In genomic region chr3:125061170-125061569, GRCh38 we compare ENCODE assay signal across 14 cellular contexts. TPM values are rescaled to one million over a fixed set of nuclear protein-coding genes. Genes with fewer than 3 reads are reported as not detected.
A peak's percentile ranks its signal among the peaks of the same experiment; 100 is the strongest.
DNase-seq lines count a peak whose midpoint lies in the region; ATAC-seq and TF ChIP-seq lines count a peak whose summit lies in the region.
"Had no signal": no experiment of that assay in that cellular context is flagged by ENCODE, and none has a peak within 500 bp of the region (broad histone marks: within the 10 kb centered on the region; RNA-seq: fewer than 3 reads in every experiment).

No MANE protein-coding gene starts in this region.

- ATAC-seq in RWPE2 (ENCODE audit: low read depth) (no peak), Right ventricle myocardium superior (ENCODE audit: poor library complexity) (peak; percentile 82)
- ATAC-seq: activated naive CD4-positive, alpha-beta T cell treated with anti-CD3 and anti-CD28 coated beads, Interleukin-2, amount 50 U/mL, for 72 hours had no signal

- no peak overlapping the region for H3K4me2 ChIP-seq in parathyroid adenoma (ENCODE audit: low read length)

- peak overlapping the region; percentile 73 for H3K27ac ChIP-seq in AG04450 (ENCODE audit: low read depth, low read length)
- peak overlapping the region; percentile 90 for H3K27ac ChIP-seq in RWPE2 (ENCODE audit: poor library complexity, severe bottlenecking)
- H3K27ac ChIP-seq in parathyroid adenoma = peak overlapping the region; percentile 47
- H3K27ac ChIP-seq in A673 (ENCODE audit: low read depth, low read length, poor library complexity, severe bottlenecking) = no peak overlapping the region
- H3K27ac ChIP-seq in SJCRH30 = no peak overlapping the region

- H3K4me3 ChIP-seq in AG04450 (ENCODE audit: low read depth, low read length) (0 out of 2 replicates have a peak overlapping the region, but pooled peaks have one; percentile 7), RWPE2 (ENCODE audit: severe bottlenecking) (no peak overlapping the region), parathyroid adenoma (ENCODE audit: low read depth, low read length) (no peak overlapping the region), A673 (ENCODE audit: low read depth, low read length, poor library complexity, severe bottlenecking) (no peak overlapping the region), SJCRH30 (no peak overlapping the region)

- CTCF ChIA-PET in AG04450 (lab: Charles Lee) (no interaction called here), A673 (lab: Charles Lee) (no interaction called here)

- H3K9ac ChIP-seq in parathyroid adenoma = no peak overlapping the region

- POLR2A ChIA-PET in AG04450 (lab: Yijun Ruan, JAX) = interaction anchor here (0.6 to 2.9 kb wide), 2 partner anchors 12 to 134 kb away, joined by 3 to 21 read pairs; no protein-coding TSS in a partner anchor
- POLR2A ChIA-PET in A673 (lab: Charles Lee; ENCODE audit: low non-redundant PET) = no interaction called here

- peaks cover 41% of the 10 kb centered on the region for H3K4me1 ChIP-seq in RWPE2 (ENCODE audit: insufficient read depth, poor library complexity, severe bottlenecking)
- peaks cover 27% of the 10 kb centered on the region for H3K4me1 ChIP-seq in parathyroid adenoma
- H3K4me1 ChIP-seq in A673 (ENCODE audit: insufficient read depth, low read length, poor library complexity, severe bottlenecking) = no peaks in the 10 kb centered on the region
- H3K4me1 ChIP-seq in SJCRH30 = peaks cover 29% of the 10 kb centered on the region

- TF ChIP-seq CTCF in AG04450 (IDR thresholded peaks at IDR 0.05; ENCODE audit: low read depth, low read length) (no peak), RWPE2 (IDR thresholded peaks at IDR 0.05; ENCODE audit: poor library complexity, severe bottlenecking) (no peak), parathyroid adenoma (IDR thresholded peaks at IDR 0.05) (no peak), A673 (conservative IDR thresholded peaks at IDR 0.05; ENCODE audit: low read depth, low read length) (no peak)

- DNase-seq in AG04450 (ENCODE audit: low read depth, low spot score) = no peak
- DNase-seq in RWPE2 (ENCODE audit: low spot score) = no peak
- DNase-seq in Right ventricle myocardium superior = peak; percentile 68
- no peak for DNase-seq in globus pallidus (ENCODE audit: low spot score)
- no peak for DNase-seq in A673 (ENCODE audit: low spot score)
- DNase-seq in SJCRH30 = no peak
- no peak for DNase-seq in GDM1 (lab: John Stamatoyannopoulos, UW)
- DNase-seq: activated CD4-positive, alpha-beta T cell treated with anti-CD3 and anti-CD28 coated beads, Interleukin-2, amount 10 ng/mL, durations not matched to agents 7 days and 5 days; AML-193; NCI-H2107; SHP77 treated with DMSO at 0.1 percent for 48 hours; substantia nigra had no signal

- intact Hi-C loops in Right ventricle myocardium superior (cut with DNase I) = loop anchor here (5.0 kb wide), 1 partner anchor 81 kb away; no protein-coding TSS in a partner anchor
- intact Hi-C loops in A673 (cut with micrococcal nuclease; ENCODE audit: unreplicated experiment) = no loop called here

- no TSS peak for BruUV-seq in A673 (replicated peaks; lab: Mats Ljungman, UMichigan)

- H3K79me2 ChIP-seq in parathyroid adenoma = no peaks in the 10 kb centered on the region

- H3K9me3 ChIP-seq in AG04450 (ENCODE audit: control insufficient read depth, insufficient read depth, low read length) (no peaks in the 10 kb centered on the region), RWPE2 (ENCODE audit: severe bottlenecking) (no peaks in the 10 kb centered on the region), parathyroid adenoma (ENCODE audit: control insufficient read depth, low read length) (no peaks in the 10 kb centered on the region), A673 (ENCODE audit: low read depth, low read length, poor library complexity, severe bottlenecking) (no peaks in the 10 kb centered on the region), SJCRH30 (replicated peaks) (no peaks in the 10 kb centered on the region)

- H3K36me3 ChIP-seq in RWPE2 (ENCODE audit: low read depth) (no peaks in the 10 kb centered on the region), parathyroid adenoma (ENCODE audit: control insufficient read depth, insufficient read depth, low read length) (no peaks in the 10 kb centered on the region), A673 (ENCODE audit: insufficient read depth, low read length, poor library complexity, severe bottlenecking) (no peaks in the 10 kb centered on the region), SJCRH30 (no peaks in the 10 kb centered on the region)

- H3K27me3 ChIP-seq in AG04450 (ENCODE audit: control insufficient read depth, insufficient read depth, low read length) (no peaks in the 10 kb centered on the region), RWPE2 (ENCODE audit: insufficient read depth, poor library complexity, severe bottlenecking) (no peaks in the 10 kb centered on the region), parathyroid adenoma (ENCODE audit: control insufficient read depth, insufficient read depth, low read length) (no peaks in the 10 kb centered on the region), A673 (replicated peaks; ENCODE audit: insufficient read depth, low read depth, low read length, poor library complexity) (no peaks in the 10 kb centered on the region), SJCRH30 (no peaks in the 10 kb centered on the region)

- peak overlapping the region; percentile 35 for H2AFZ ChIP-seq in parathyroid adenoma

RNA-seq across cellular contexts. Expression of gene HEG1, which starts 5.4 kb away (rescaled TPM):
- 98.3 and 112 TPM in 2 replicates for polyA plus RNA-seq in AG04450 (2011; rRNA removed)
- 162 and 188 TPM in 2 replicates for polyA minus RNA-seq in AG04450 (2011; rRNA and poly(A)+ RNA removed)
- total RNA-seq in Right ventricle myocardium superior = 91.1 TPM
- 31.8 and 34.3 TPM in 2 replicates for total RNA-seq in A673 (2021)
- total RNA-seq in SJCRH30 (2014; rRNA removed; shearing (Covaris generic)) = 23.3 and 23.9 TPM in 2 replicates

Comparison
In these comparisons a context has a peak if more than half of its experiments do, and no peak if none do; other contexts are left out.
1. H3K27ac ChIP-seq: peak in AG04450 (single experiment), RWPE2 (single experiment) and parathyroid adenoma (single experiment); none in A673 (single experiment) and SJCRH30 (single experiment).